In genomic region chr22:19991645-19992451, GRCh38 we compare ENCODE assay signal across 18 cellular contexts. TPM values are rescaled to one million over a fixed set of nuclear protein-coding genes. Genes with fewer than 3 reads are reported as not detected.
DNase-seq lines count a peak whose midpoint lies in the region; ATAC-seq and TF ChIP-seq lines count a peak whose summit lies in the region.
"Had no signal": no experiment of that assay in that cellular context is flagged by ENCODE, and none has a peak within 500 bp of the region (broad histone marks: within the 10 kb centered on the region; RNA-seq: fewer than 3 reads in every experiment).

No MANE protein-coding gene starts in this region.

- no peak overlapping the region for H4K5ac ChIP-seq in IMR-90 (ENCODE audit: low read depth, low read length)

- H3K4ac ChIP-seq in IMR-90 (ENCODE audit: low read depth, low read length), result no peak overlapping the region

- no TSS peak for BruUV-seq in IMR-90 (replicated peaks; lab: Mats Ljungman, UMichigan)

- H3K79me1 ChIP-seq in IMR-90 (ENCODE audit: low read depth in 1 of 2, low read length in 2 of 2), result no peaks in the 10 kb centered on the region

- H4K91ac ChIP-seq in IMR-90 (ENCODE audit: insufficient read depth, low read depth, low read length), result no peak overlapping the region

- H3K36me3 ChIP-seq in IMR-90 (ENCODE audit: control insufficient read depth, insufficient read depth, low read length) (no peaks in the 10 kb centered on the region), thoracic aorta (no peaks in the 10 kb centered on the region)
- H3K36me3 ChIP-seq: neutrophil had no signal

- CTCF ChIA-PET in IMR-90 (lab: Yijun Ruan, JAX), result interaction anchor here (0.5 to 1.1 kb wide), 2 partner anchors 30 to 253 kb away, joined by 3 read pairs; no protein-coding TSS in a partner anchor

- H2AFZ ChIP-seq in IMR-90 (replicated peaks; ENCODE audit: low read length, poor library complexity), result peak overlapping the region; percentile 16

- H3K9ac ChIP-seq in IMR-90 (ENCODE audit: low read depth, low read length), result no peak overlapping the region

- H3K56ac ChIP-seq in IMR-90 (ENCODE audit: extremely low read depth, insufficient read depth, low read length), result no peak overlapping the region

- H3K14ac ChIP-seq in IMR-90 (replicated peaks; ENCODE audit: low read depth, low read length), result no peak overlapping the region

- no peak overlapping the region for H3K27ac ChIP-seq in IMR-90 (ENCODE audit: insufficient read depth, low read length)
- H3K27ac ChIP-seq in caudate nucleus (ENCODE audit: low read depth, low read length), result peak overlapping the region; percentile 85
- H3K27ac ChIP-seq in thoracic aorta, result peak overlapping the region; percentile 74 to 88
- H3K27ac ChIP-seq: neutrophil had no signal

- H2BK120ac ChIP-seq in IMR-90 (ENCODE audit: low read depth, low read length), result no peak overlapping the region

- POLR2A ChIA-PET in IMR-90 (lab: Charles Lee; ENCODE audit: unreplicated experiment), result no interaction called here

- peaks cover 2% of the 10 kb centered on the region; the same call in 1 of the 2 replicates for H4K20me1 ChIP-seq in IMR-90 (ENCODE audit: insufficient read depth, low read length)

- H3K4me3 ChIP-seq in IMR-90 (ENCODE audit: insufficient read depth, low read depth, low read length), result no peak overlapping the region
- no peak overlapping the region for H3K4me3 ChIP-seq in thoracic aorta
- H3K4me3 ChIP-seq: skin epidermis had no signal

- no peak overlapping the region for H3K4me2 ChIP-seq in IMR-90 (ENCODE audit: low read depth, low read length)

- H3K27me3 ChIP-seq in IMR-90 (ENCODE audit: control insufficient read depth, insufficient read depth, low read length), result no peaks in the 10 kb centered on the region
- H3K27me3 ChIP-seq in thoracic aorta (replicated peaks; ENCODE audit: insufficient read depth), result no peaks in the 10 kb centered on the region

- H3K9me3 ChIP-seq in IMR-90 (ENCODE audit: control insufficient read depth, insufficient read depth, low read length), result no peaks in the 10 kb centered on the region
- no peaks in the 10 kb centered on the region for H3K9me3 ChIP-seq in thoracic aorta
- H3K9me3 ChIP-seq: neutrophil had no signal

- intact Hi-C loops in IMR-90 (cut with micrococcal nuclease), result no loop called here

- H3K23ac ChIP-seq in IMR-90 (ENCODE audit: low read depth, low read length), result no peak overlapping the region

- DNase-seq in IMR-90, result no peak
- DNase-seq in caudate nucleus (lab: John Stamatoyannopoulos, UW), result peak in 19 of 61 donors; percentile 5 to 61 (median 31)
- DNase-seq in medulla oblongata (ENCODE audit: extremely low spot score), result peak; percentile 64
- no peak for DNase-seq in thoracic aorta (ENCODE audit: low spot score)
- DNase-seq in AG08395 (ENCODE audit: low spot score), result no peak
- DNase-seq in effector CD8-positive, alpha-beta T cell (lab: John Stamatoyannopoulos, UW), result no peak
- DNase-seq: activated effector memory CD4-positive, alpha-beta T cell treated with Interleukin-2 at 50 U/mL for 16 hours; cortex of kidney; DMS 273 treated with DMSO at 0.1 percent for 48 hours; erythroblast; KG1; NCI-H2081; NCI-H524; stimulated activated CD4-positive, alpha-beta T cell treated with anti-CD3 and anti-CD28 coated beads, Interleukin-4, amount 100 ng/mL, for 24 hours had no signal

- H2BK15ac ChIP-seq in IMR-90 (ENCODE audit: low read depth, low read length), result no peak overlapping the region

- H2AK9ac ChIP-seq in IMR-90 (replicated peaks; ENCODE audit: low read depth, low read length, poor library complexity), result peak overlapping the region; percentile 81

- no peak overlapping the region for H4K8ac ChIP-seq in IMR-90 (ENCODE audit: low read depth in 2 of 2, low read length in 2 of 2)

- ATAC-seq in IMR-90 (ENCODE audit: low read depth), result peak; percentile 15
- ATAC-seq in thoracic aorta (ENCODE audit: insufficient number of reproducible peaks, low FRiP score, low read depth), result no peak
- ATAC-seq in HG03521 (IDR thresholded peaks at IDR 0.05; ENCODE audit: unreplicated experiment), result no peak
- ATAC-seq: activated CD4-positive, CD25-positive, alpha-beta regulatory T cell treated with anti-CD3 and anti-CD28 coated beads, Interleukin-2, amount 50 U/mL, for 24 hours had no signal

- no peak for TF ChIP-seq RAD21 in IMR-90 (IDR thresholded peaks at IDR 0.05; ENCODE audit: low read length)

- H3K18ac ChIP-seq in IMR-90 (ENCODE audit: low read depth, low read length), result no peak overlapping the region

- no peak for TF ChIP-seq POLR2A in IMR-90 (IDR thresholded peaks at IDR 0.05; ENCODE audit: low read depth, low read length)

- H3K4me1 ChIP-seq in IMR-90 (ENCODE audit: control insufficient read depth, insufficient read depth, low read length) (peaks cover 16% of the 10 kb centered on the region), thoracic aorta (ENCODE audit: control insufficient read depth in 1 of 2, low read depth in 2 of 2) (peaks cover 43 to 77% of the 10 kb centered on the region in 2 donors)

- H2BK5ac ChIP-seq in IMR-90 (ENCODE audit: low read depth, low read length, poor library complexity, severe bottlenecking), result no peak overlapping the region

- no peak overlapping the region for H2AK5ac ChIP-seq in IMR-90 (ENCODE audit: low read depth, low read length)

- dilution Hi-C loops in IMR-90 (cut with HindIII; ENCODE audit: low sequenced_read_pairs, unreplicated experiment), result no loop called here

- H3K9me1 ChIP-seq in IMR-90 (ENCODE audit: insufficient read depth, low read length), result 0 out of 2 replicates have a peak, but pooled peaks cover 7% of the 10 kb centered on the region

- no peak overlapping the region for H2BK20ac ChIP-seq in IMR-90 (ENCODE audit: low read depth, low read length)

- TF ChIP-seq CTCF in IMR-90 (conservative IDR thresholded peaks at IDR 0.05; ENCODE audit: low read depth, low read length), result no peak
- TF ChIP-seq CTCF in thoracic aorta (IDR thresholded peaks at IDR 0.05), result no peak

- 73% methylated on average over 10 of the region's 23 CpGs; no CpG with 5 or more reads in 1 of the 2 experiments for WGBS in IMR-90 (ENCODE audit: extremely low coverage in 2 of 2, insufficient read length in 1 of 2), 2 experiments

- in situ Hi-C loops in IMR-90 (cut with MboI; ENCODE audit: low sequenced_read_pairs), result no loop called here

TF ChIP-seq in IMR-90, 13 proteins besides CTCF, POLR2A, EP300 and RAD21:
- TF ChIP-seq MAZ (IDR thresholded peaks at IDR 0.05; ENCODE audit: borderline replicate concordance, low read depth, low read length), result no peak
- TF ChIP-seq FOS (IDR thresholded peaks at IDR 0.05; ENCODE audit: low read depth, low read length), result no peak
- TF ChIP-seq MXI1 (IDR thresholded peaks at IDR 0.05; ENCODE audit: borderline replicate concordance, low read depth, low read length), result no peak
- TF ChIP-seq BHLHE40 (IDR thresholded peaks at IDR 0.05; ENCODE audit: low read depth, low read length), result no peak
- no peak for TF ChIP-seq ELK1 (IDR thresholded peaks at IDR 0.05; ENCODE audit: borderline replicate concordance, low read depth, low read length)
- no peak for TF ChIP-seq USF2 (IDR thresholded peaks at IDR 0.05; ENCODE audit: low read depth, low read length)
- no peak for TF ChIP-seq SMC3 (IDR thresholded peaks at IDR 0.05; ENCODE audit: low read depth, low read length)
- TF ChIP-seq CHD1 (IDR thresholded peaks at IDR 0.05; ENCODE audit: low read depth, low read length), result no peak
- no peak for TF ChIP-seq RFX5 (IDR thresholded peaks at IDR 0.05; ENCODE audit: low read depth, low read length)
- no peak for TF ChIP-seq CEBPB (IDR thresholded peaks at IDR 0.05; ENCODE audit: low read depth, low read length)
- TF ChIP-seq NFE2L2 (IDR thresholded peaks at IDR 0.05; ENCODE audit: low read depth, low read length), result no peak
- TF ChIP-seq RCOR1 (IDR thresholded peaks at IDR 0.05; ENCODE audit: insufficient replicate concordance, low read length), result no peak
- no peak for TF ChIP-seq MAFK (IDR thresholded peaks at IDR 0.05; ENCODE audit: low read depth, low read length)

RNA-seq across cellular contexts. Expression of gene ARVCF, which starts 24.8 kb away (rescaled TPM):
- total RNA-seq in IMR-90 (2012; rRNA removed) (8.6 and 12.2 TPM in 2 replicates), thoracic aorta (100 to 1,000 TPM in 1 of 2 donors, 10 to 100 TPM in 1; 95.0 to 165 TPM)
- polyA plus RNA-seq in IMR-90 (2012; rRNA removed), result 14.1 and 18.1 TPM in 2 replicates
- polyA plus RNA-seq in IMR-90 (2012; cell fraction: cytosol; rRNA removed), result 8.9 and 14.7 TPM in 2 replicates
- 46.1 and 149 TPM in 2 replicates for polyA plus RNA-seq in IMR-90 (2012; cell fraction: nucleus; rRNA removed; ENCODE audit: low replicate concordance)

RNA-seq across cellular contexts. Expression of gene TANGO2, which starts 29.1 kb away (rescaled TPM):
- total RNA-seq in IMR-90 (2012; rRNA removed) (60.5 and 75.1 TPM in 2 replicates), thoracic aorta (100 to 1,000 TPM in 1 of 2 donors, 10 to 100 TPM in 1; 48.7 to 109 TPM)
- polyA plus RNA-seq in IMR-90 (2012; rRNA removed), result 43.2 and 45.1 TPM in 2 replicates
- 33.0 and 52.8 TPM in 2 replicates for polyA plus RNA-seq in IMR-90 (2012; cell fraction: cytosol; rRNA removed)
- 45.9 and 91.8 TPM in 2 replicates for polyA plus RNA-seq in IMR-90 (2012; cell fraction: nucleus; rRNA removed; ENCODE audit: low replicate concordance)

RNA-seq across cellular contexts. Expression of gene TXNRD2, which starts 50.2 kb away (rescaled TPM):
- total RNA-seq in IMR-90 (2012; rRNA removed), result 14.7 and 15.6 TPM in 2 replicates
- 25.7 and 28.4 TPM in 2 replicates for polyA plus RNA-seq in IMR-90 (2012; rRNA removed)
- 29.7 and 38.9 TPM in 2 replicates for polyA plus RNA-seq in IMR-90 (2012; cell fraction: cytosol; rRNA removed)
- 47.3 and 92.8 TPM in 2 replicates for polyA plus RNA-seq in IMR-90 (2012; cell fraction: nucleus; rRNA removed; ENCODE audit: low replicate concordance)
- total RNA-seq in thoracic aorta, result 10 to 100 TPM; 27.4 to 37.6 TPM

RNA-seq across cellular contexts. Expression of gene COMT, which starts 50.3 kb away (rescaled TPM):
- total RNA-seq in IMR-90 (2012; rRNA removed), result 175 and 202 TPM in 2 replicates
- 296 and 347 TPM in 2 replicates for polyA plus RNA-seq in IMR-90 (2012; rRNA removed)
- 473 and 691 TPM in 2 replicates for polyA plus RNA-seq in IMR-90 (2012; cell fraction: cytosol; rRNA removed)
- polyA plus RNA-seq in IMR-90 (2012; cell fraction: nucleus; rRNA removed; ENCODE audit: low replicate concordance), result 159 and 329 TPM in 2 replicates
- 100 to 1,000 TPM; 230 to 300 TPM for total RNA-seq in thoracic aorta
